ENCODE assay signal across 1 cellular context in the genomic region with DNA sequence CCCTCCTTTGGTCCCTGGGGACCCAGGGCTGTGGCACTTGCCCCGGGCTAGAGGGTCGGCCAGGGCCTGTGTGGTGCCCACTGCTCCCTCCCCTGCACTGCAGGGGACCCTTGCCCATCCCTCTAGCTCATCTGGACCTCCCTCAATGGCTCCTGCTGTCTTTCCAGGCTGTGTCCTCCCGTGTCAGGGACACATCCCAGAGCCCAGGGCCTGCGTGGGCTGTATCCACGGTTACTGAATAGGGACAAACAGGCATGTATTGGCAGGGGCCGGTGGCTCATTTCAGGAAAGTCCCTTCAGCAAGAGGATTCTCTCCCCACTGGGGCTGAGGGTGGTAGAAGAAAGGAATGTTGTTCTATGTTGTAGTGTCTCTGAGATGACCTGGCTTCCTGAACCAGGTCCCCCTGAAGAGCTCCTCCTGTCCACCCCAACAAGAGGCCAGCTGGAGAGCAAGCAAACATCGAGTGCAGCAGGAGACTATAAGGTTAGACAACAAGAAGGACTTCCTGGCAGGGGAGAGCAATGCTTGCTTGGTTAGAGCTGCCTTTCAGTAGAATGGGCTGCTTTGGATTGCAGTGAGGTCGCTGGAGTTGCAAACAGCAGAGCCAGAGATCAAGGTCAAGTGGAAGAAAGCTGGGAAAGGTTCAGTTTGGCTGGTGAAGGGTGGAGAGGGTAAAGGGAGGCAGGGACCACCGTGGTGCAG.
TF ChIP-seq lines count a peak whose summit lies in the region.

No MANE protein-coding gene starts in this region.

TF ChIP-seq in GM23338, 12 proteins besides CTCF, POLR2A, EP300 and RAD21:
- TF ChIP-seq ZNF331 (CRISPR knock-in tag; IDR thresholded peaks at IDR 0.05; ENCODE audit: low read depth) (no peak), ZNF114 (CRISPR knock-in tag; IDR thresholded peaks at IDR 0.05) (no peak), STAT1 (IDR thresholded peaks at IDR 0.05; ENCODE audit: unreplicated experiment) (no peak), ZNF462 (CRISPR knock-in tag; IDR thresholded peaks at IDR 0.05) (no peak), JUNB (IDR thresholded peaks at IDR 0.05; ENCODE audit: unreplicated experiment) (no peak), REST (IDR thresholded peaks at IDR 0.05; ENCODE audit: unreplicated experiment) (no peak), EZH2 (IDR thresholded peaks at IDR 0.05; ENCODE audit: low read depth, unreplicated experiment) (no peak), EZH2phosphoT487 (IDR thresholded peaks at IDR 0.05; ENCODE audit: unreplicated experiment) (no peak), CREB1 (CRISPR knock-in tag; IDR thresholded peaks at IDR 0.05; ENCODE audit: low read depth) (no peak), ETS1 (IDR thresholded peaks at IDR 0.05) (no peak)
